8 cellular contexts compared by ENCODE assay signal in genomic region chr12:27331927-27332324, GRCh38. TPM values are rescaled to one million over a fixed set of nuclear protein-coding genes. Genes with fewer than 3 reads are reported as not detected.
DNase-seq lines count a peak whose midpoint lies in the region; ATAC-seq lines count a peak whose summit lies in the region.

No MANE protein-coding gene starts in this region.

- H3K27me3 ChIP-seq in ectodermal cell (ENCODE audit: control insufficient read depth, insufficient read depth, low read length, poor library complexity, severe bottlenecking) = peaks cover 49% of the 10 kb centered on the region
- H3K27me3 ChIP-seq in neuron (ENCODE audit: insufficient read depth, low read length) = no peaks in the 10 kb centered on the region

- peak overlapping the region; percentile 63 for H3K4me3 ChIP-seq in ectodermal cell (ENCODE audit: insufficient read depth, low read depth, low read length)
- H3K4me3 ChIP-seq in neuron (ENCODE audit: low read length) = peak overlapping the region; percentile 65

- peak overlapping the region; percentile 89 for H2AFZ ChIP-seq in neuron (ENCODE audit: low read depth, low read length)

- H3K36me3 ChIP-seq in ectodermal cell (ENCODE audit: control insufficient read depth, insufficient read depth, low read length) = no peaks in the 10 kb centered on the region
- H3K36me3 ChIP-seq in neuron (ENCODE audit: insufficient read depth, low read length) = peaks cover 3% of the 10 kb centered on the region

- H3K27ac ChIP-seq in ectodermal cell (ENCODE audit: insufficient read depth, low read depth, low read length, poor library complexity, severe bottlenecking) = no peak overlapping the region

- no peak for ATAC-seq in HG03045 (IDR thresholded peaks at IDR 0.05; ENCODE audit: unreplicated experiment)

- WGBS in ectodermal cell, 2 experiments = 56 to 69% methylated on average over 2 to 3 of the region's 3 CpGs

- peaks cover 4% of the 10 kb centered on the region for H3K4me1 ChIP-seq in ectodermal cell (ENCODE audit: control insufficient read depth, insufficient read depth, low read length)
- H3K4me1 ChIP-seq in neuron (ENCODE audit: insufficient read depth, low read length) = peaks cover 22% of the 10 kb centered on the region

- DNase-seq in ELR (ENCODE audit: low read depth) = peak; percentile 16
- peak; percentile 54 for DNase-seq in OCI-M1 (lab: John Stamatoyannopoulos, UW)
- DNase-seq in NCI-H774 (lab: John Stamatoyannopoulos, UW) = no peak
- DNase-seq in HuH-7.5 (ENCODE audit: low spot score) = no peak
- no peak for DNase-seq in putamen (ENCODE audit: low spot score)

- H3K9me3 ChIP-seq in ectodermal cell (ENCODE audit: control insufficient read depth, low read length) (no peaks in the 10 kb centered on the region), neuron (ENCODE audit: low read length) (no peaks in the 10 kb centered on the region)

RNA-seq across cellular contexts. Expression of gene BMAL2, which starts 0.7 kb away (rescaled TPM):
- polyA plus RNA-seq in ectodermal cell (2013, experiment 1 of 4) = 6.2 TPM
- polyA plus RNA-seq in ectodermal cell (2013, experiment 2 of 4) = 6.9 TPM
- polyA plus RNA-seq in ectodermal cell (2013, experiment 3 of 4) = 5.4 TPM
- polyA plus RNA-seq in ectodermal cell (2013, experiment 4 of 4) = 4.4 TPM

Comparison
In these comparisons a context has a peak if more than half of its experiments do, and no peak if none do; other contexts are left out.
1. DNase-seq: peak in ELR (single experiment) and OCI-M1 (single experiment); none in NCI-H774 (single experiment), HuH-7.5 (single experiment) and putamen (single experiment).